10 cellular contexts compared by ENCODE assay signal in genomic region chr1:2443285-2444137, GRCh38. TPM values are rescaled to one million over a fixed set of nuclear protein-coding genes. Genes with fewer than 3 reads are reported as not detected.
DNase-seq lines count a peak whose midpoint lies in the region; ATAC-seq, FAIRE-seq and TF ChIP-seq lines count a peak whose summit lies in the region.
"Had no signal": no experiment of that assay in that cellular context is flagged by ENCODE, and none has a peak within 500 bp of the region (broad histone marks: within the 10 kb centered on the region; RNA-seq: fewer than 3 reads in every experiment).

No MANE protein-coding gene starts in this region.

- peaks cover 18% of the 10 kb centered on the region for H3K27me3 Mint-ChIP-seq in HFFc6 (ENCODE audit: insufficient read depth)
- peaks cover 0 to 36% (median 23%) of the 10 kb centered on the region in 3 donors for H3K27me3 Mint-ChIP-seq in naive B cell

- H3K36me3 Mint-ChIP-seq in HFFc6 (ENCODE audit: low read depth) (no peaks in the 10 kb centered on the region), naive B cell (no peaks in the 10 kb centered on the region)

- ATAC-seq in GM12878, result peak; percentile 35; the same call in 2 of the 3 replicates
- ATAC-seq in naive B cell (ENCODE audit: low read depth in 2 of 2), result peak; percentile 28 to 54
- no peak for ATAC-seq in GM18517 (IDR thresholded peaks at IDR 0.05; ENCODE audit: unreplicated experiment)

- peak overlapping the region; percentile 58 for H3K4me3 ChIP-seq in BLaER1
- no peak overlapping the region for H3K4me3 ChIP-seq in GM12878
- H3K4me3 ChIP-seq: right lobe of liver, thyroid gland had no signal

- DNase-seq in HFFc6 (no peak), GM12878 (ENCODE audit: low read depth, low spot score) (no peak), naive B cell (no peak), COR-L47 (lab: John Stamatoyannopoulos, UW) (no peak), posterior vena cava (ENCODE audit: low spot score) (no peak), SW 1271 (lab: John Stamatoyannopoulos, UW) (no peak)
- DNase-seq: right lobe of liver had no signal

- H3K27ac ChIP-seq in BLaER1, result no peak overlapping the region
- H3K27ac ChIP-seq in GM12878 (ENCODE audit: control insufficient read depth, insufficient read depth), result no peak overlapping the region
- H3K27ac ChIP-seq: right lobe of liver, thyroid gland had no signal

- CTCF ChIA-PET in GM12878 (lab: Yijun Ruan, JAX), result interaction anchor here (0.7 kb wide), 1 partner anchor 290 kb away, joined by 3 read pairs; no protein-coding TSS in a partner anchor

- peaks cover 100% of the 10 kb centered on the region for H3K4me1 ChIP-seq in BLaER1
- H3K4me1 ChIP-seq in GM12878 (ENCODE audit: control insufficient read depth, insufficient read depth, low read length), result peaks cover 11% of the 10 kb centered on the region
- H3K4me1 ChIP-seq: right lobe of liver, thyroid gland had no signal

- peaks cover 9% of the 10 kb centered on the region for H3K9me3 ChIP-seq in BLaER1
- no peaks in the 10 kb centered on the region for H3K9me3 ChIP-seq in GM12878 (replicated peaks; ENCODE audit: control insufficient read depth, insufficient read depth, low read length)
- H3K9me3 ChIP-seq: right lobe of liver, thyroid gland had no signal

- H3K4me3 Mint-ChIP-seq in HFFc6 (no peak overlapping the region), naive B cell (no peak overlapping the region)

- SMC1A ChIA-PET in GM12878 (lab: Charles Lee; ENCODE audit: uncharacterized antibody, unreplicated experiment), result no interaction called here

- no peak for TF ChIP-seq RAD21 in GM12878 (IDR thresholded peaks at IDR 0.05; ENCODE audit: insufficient read depth, low read depth, low read length)

- WGBS in GM12878 (ENCODE audit: insufficient coverage, insufficient replicate concordance, low lambda C conversion rate, missing lambda C conversion rate), result 29% methylated on average over 16 of the region's 107 CpGs

- H3K4me1 Mint-ChIP-seq in HFFc6 (ENCODE audit: low read depth) (no peaks in the 10 kb centered on the region), naive B cell (no peaks in the 10 kb centered on the region)

- RAD21 ChIA-PET in GM12878 (lab: Charles Lee; ENCODE audit: unreplicated experiment), result no interaction called here

- H3K27ac Mint-ChIP-seq in HFFc6, result no peak overlapping the region
- no peak overlapping the region for H3K27ac Mint-ChIP-seq in naive B cell

- intact Hi-C loops in GM12878 (cut with micrococcal nuclease; ENCODE audit: unreplicated experiment) (no loop called here), posterior vena cava (cut with DNase I) (no loop called here)

- in situ Hi-C loops in GM12878 (cut with MboI), result no loop called here

- H3K36me3 ChIP-seq in BLaER1, result 0 out of 2 replicates have a peak, but pooled peaks cover 4% of the 10 kb centered on the region
- no peaks in the 10 kb centered on the region for H3K36me3 ChIP-seq in GM12878 (ENCODE audit: control insufficient read depth in 2 of 2, insufficient read depth in 2 of 2, low read length in 1 of 2)
- H3K36me3 ChIP-seq: right lobe of liver, thyroid gland had no signal

- H3K9me3 Mint-ChIP-seq in HFFc6 (peaks cover 5% of the 10 kb centered on the region; the same call in 1 of the 2 replicates), naive B cell (no peaks in the 10 kb centered on the region)

- TF ChIP-seq EP300 in GM12878 (IDR thresholded peaks at IDR 0.05; ENCODE audit: borderline replicate concordance in 1 of 2, control insufficient read depth in 1 of 2, low read depth in 2 of 2, low read length in 2 of 2), result no peak

- no TSS peak for BruUV-seq in GM12878 (replicated peaks; lab: Mats Ljungman, UMichigan)

- POLR2A ChIA-PET in GM12878 (lab: Charles Lee), result no interaction called here

- no peaks in the 10 kb centered on the region for H3K79me2 ChIP-seq in GM12878 (ENCODE audit: control insufficient read depth, insufficient read depth, low read length)

- H3K9ac ChIP-seq in BLaER1, result no peak overlapping the region
- H3K9ac ChIP-seq in GM12878 (ENCODE audit: control insufficient read depth, insufficient read depth, low read length), result no peak overlapping the region

- peak overlapping the region; percentile 94 for H3K4me2 ChIP-seq in BLaER1
- H3K4me2 ChIP-seq in GM12878 (ENCODE audit: control insufficient read depth, insufficient read depth), result no peak overlapping the region

- H2AFZ ChIP-seq in GM12878 (ENCODE audit: control insufficient read depth, low read depth, low read length), result no peak overlapping the region

- H3K27me3 ChIP-seq in BLaER1 (peaks cover 46% of the 10 kb centered on the region), GM12878 (replicated peaks in 1 of 2; ENCODE audit: control insufficient read depth in 2 of 2, insufficient read depth in 2 of 2, low read length in 1 of 2) (peaks cover 2 to 5% of the 10 kb centered on the region in 2 experiments; a peak in 3 of 4 replicates)

- no peak for FAIRE-seq in GM12878 (lab: Jason Lieb, UNC)

- TF ChIP-seq CTCF in HFFc6 (IDR thresholded peaks at IDR 0.05), result peak; percentile 44
- peak in 1 of 3 experiments; percentile 26; a peak in 1 of 6 replicates for TF ChIP-seq CTCF in GM12878 (IDR thresholded peaks at IDR 0.05 in 2 of 3, conservative IDR thresholded peaks at IDR 0.05 in 1 of 3; ENCODE audit: control insufficient read depth in 2 of 3, extremely low read depth in 1 of 3, insufficient read depth in 1 of 3, low read depth in 3 of 3, low read length in 3 of 3)

- H4K20me1 ChIP-seq in BLaER1 (peaks cover 25% of the 10 kb centered on the region), GM12878 (ENCODE audit: control insufficient read depth, insufficient read depth) (no peaks in the 10 kb centered on the region)

- TF ChIP-seq POLR2A in GM12878 (IDR thresholded peaks at IDR 0.05; ENCODE audit: low read depth, low read length), result no peak

RNA-seq across cellular contexts. Expression of gene PEX10, which starts 31.1 kb away (rescaled TPM):
- 10 to 100 TPM; 25.4 to 29.8 (median 26.4) TPM for total RNA-seq in HFFc6 (2021; fragmentation: NEBNext Ultra II Directional; extraction: Animal tissue kit (Norgen Biotek cat#: 25700))
- 11.8 and 15.1 TPM in 2 replicates for total RNA-seq in GM12878 (2013; cell fraction: nucleolus; rRNA removed)
- total RNA-seq in GM12878 (2014; rRNA removed), result 23.7 and 24.9 TPM in 2 replicates
- 7.4 TPM in 2 replicates for total RNA-seq in GM12878 (2014; rRNA removed; fragmentation: Illumina TruSeq; extraction: Trizol)
- 16.4 and 16.8 TPM in 2 replicates for total RNA-seq in GM12878 (2021)
- 4.1 TPM for polyA plus RNA-seq in GM12878 (2011; ENCODE audit: low read depth)
- 4.3 and 6.1 TPM in 2 replicates for polyA plus RNA-seq in GM12878 (2011; rRNA removed)
- polyA plus RNA-seq in GM12878 (2011; cell fraction: cytosol; rRNA removed), result 8.3 and 11.2 TPM in 2 replicates
- 21.3 and 22.1 TPM in 2 replicates for polyA plus RNA-seq in GM12878 (2011; cell fraction: nucleus; rRNA removed)
- polyA plus RNA-seq in GM12878 (2012), result 10.0 and 13.2 TPM in 2 replicates
- polyA plus RNA-seq in GM12878 (2014; fragmentation: Illumina TruSeq; extraction: Trizol), result 3.8 and 5.6 TPM in 2 replicates
- under 1 TPM in 1 of 2 experiments, not detected in 1; 0.24 TPM for polyA plus RNA-seq in GM12878 (2014; fragmentation: Nextera tagmentation; extraction: Ambion mirVana)
- polyA plus RNA-seq in GM12878 (2014; rRNA removed), result 19.4 and 20.8 TPM in 2 replicates
- 10 to 100 TPM; 18.9 to 19.7 TPM for polyA plus RNA-seq in GM12878 (2016; fragmentation: Nextera tagmentation; extraction: Ambion mirVana)
- polyA minus RNA-seq in GM12878 (2011; rRNA and poly(A)+ RNA removed), result 3.0 and 5.2 TPM in 2 replicates
- polyA minus RNA-seq in GM12878 (2011; cell fraction: cytosol; rRNA and poly(A)+ RNA removed), result 2.9 and 3.4 TPM in 2 replicates
- 3.9 and 5.9 TPM in 2 replicates for polyA minus RNA-seq in GM12878 (2011; cell fraction: nucleus; rRNA and poly(A)+ RNA removed)
- 10 to 100 TPM; 10.7 to 24.1 (median 15.1) TPM for polyA plus RNA-seq in naive B cell (ENCODE audit: low read depth in 6 of 6)
- total RNA-seq in posterior vena cava, result 10 to 100 TPM; 10.9 to 13.1 TPM

RNA-seq across cellular contexts. Expression of gene PLCH2, which starts 32.6 kb away (rescaled TPM):
- total RNA-seq in HFFc6 (2021; fragmentation: NEBNext Ultra II Directional; extraction: Animal tissue kit (Norgen Biotek cat#: 25700)), result under 1 TPM in 5 of 6 experiments, not detected in 1; 0.09 to 0.34 (median 0.18) TPM
- total RNA-seq in GM12878 (2013; cell fraction: nucleolus; rRNA removed), result 3.9 and 7.9 TPM in 2 replicates
- total RNA-seq in GM12878 (2014; rRNA removed) (0.11 and 0.73 TPM in 2 replicates), GM12878 (2014; rRNA removed; fragmentation: Illumina TruSeq; extraction: Trizol) (0.04 and 0.05 TPM in 2 replicates), GM12878 (2021) (0.62 and 0.74 TPM in 2 replicates), posterior vena cava (1 to 10 TPM in 1 of 2 donors, under 1 TPM in 1; 0.33 to 1.0 TPM)
- polyA plus RNA-seq in GM12878 (2011; ENCODE audit: low read depth), result 0.28 TPM
- polyA plus RNA-seq in GM12878 (2011; rRNA removed) (0.24 and 0.30 TPM in 2 replicates), GM12878 (2014; fragmentation: Illumina TruSeq; extraction: Trizol) (0.12 TPM in 1 of 2 replicates, not detected in the other), GM12878 (2014; fragmentation: Nextera tagmentation; extraction: Ambion mirVana) (not detected), GM12878 (2014; rRNA removed) (0.53 and 1.1 TPM in 2 replicates), GM12878 (2016; fragmentation: Nextera tagmentation; extraction: Ambion mirVana) (under 1 TPM in 1 of 2 experiments, not detected in 1; 0.03 TPM), naive B cell (ENCODE audit: low read depth in 6 of 6) (1 to 10 TPM in 5 of 6 donors, under 1 TPM in 1; 0.94 to 2.5 (median 1.6) TPM)
- polyA plus RNA-seq in GM12878 (2011; cell fraction: cytosol; rRNA removed), result 0.27 and 0.64 TPM in 2 replicates
- 4.9 and 6.8 TPM in 2 replicates for polyA plus RNA-seq in GM12878 (2011; cell fraction: nucleus; rRNA removed)
- 1.4 and 2.3 TPM in 2 replicates for polyA plus RNA-seq in GM12878 (2012)
- polyA minus RNA-seq in GM12878 (2011; rRNA and poly(A)+ RNA removed), result 0.59 and 0.77 TPM in 2 replicates
- 0.27 TPM in 1 of 2 replicates, not detected in the other for polyA minus RNA-seq in GM12878 (2011; cell fraction: cytosol; rRNA and poly(A)+ RNA removed)
- polyA minus RNA-seq in GM12878 (2011; cell fraction: nucleus; rRNA and poly(A)+ RNA removed), result 1.1 and 2.0 TPM in 2 replicates

RNA-seq across cellular contexts. Expression of gene RER1, which starts 51.9 kb away (rescaled TPM):
- 100 to 1,000 TPM; 254 to 303 (median 283) TPM for total RNA-seq in HFFc6 (2021; fragmentation: NEBNext Ultra II Directional; extraction: Animal tissue kit (Norgen Biotek cat#: 25700))
- 63.7 and 66.3 TPM in 2 replicates for total RNA-seq in GM12878 (2013; cell fraction: nucleolus; rRNA removed)
- 82.1 and 105 TPM in 2 replicates for total RNA-seq in GM12878 (2014; rRNA removed)
- 80.8 and 84.8 TPM in 2 replicates for total RNA-seq in GM12878 (2014; rRNA removed; fragmentation: Illumina TruSeq; extraction: Trizol)
- 145 and 149 TPM in 2 replicates for total RNA-seq in GM12878 (2021)
- polyA plus RNA-seq in GM12878 (2011; ENCODE audit: low read depth), result 26.0 TPM
- 194 and 216 TPM in 2 replicates for polyA plus RNA-seq in GM12878 (2011; rRNA removed)
- polyA plus RNA-seq in GM12878 (2011; cell fraction: cytosol; rRNA removed), result 152 and 242 TPM in 2 replicates
- 185 and 207 TPM in 2 replicates for polyA plus RNA-seq in GM12878 (2011; cell fraction: nucleus; rRNA removed)
- 81.4 and 94.1 TPM in 2 replicates for polyA plus RNA-seq in GM12878 (2012)
- polyA plus RNA-seq in GM12878 (2014; fragmentation: Illumina TruSeq; extraction: Trizol), result 172 and 189 TPM in 2 replicates
- polyA plus RNA-seq in GM12878 (2014; fragmentation: Nextera tagmentation; extraction: Ambion mirVana), result 10 to 100 TPM; 29.2 to 48.5 TPM
- polyA plus RNA-seq in GM12878 (2014; rRNA removed), result 105 and 124 TPM in 2 replicates
- 100 to 1,000 TPM; 268 to 274 TPM for polyA plus RNA-seq in GM12878 (2016; fragmentation: Nextera tagmentation; extraction: Ambion mirVana)
- 151 and 226 TPM in 2 replicates for polyA minus RNA-seq in GM12878 (2011; rRNA and poly(A)+ RNA removed)
- polyA minus RNA-seq in GM12878 (2011; cell fraction: cytosol; rRNA and poly(A)+ RNA removed), result 29.3 and 33.4 TPM in 2 replicates
- 18.0 and 21.5 TPM in 2 replicates for polyA minus RNA-seq in GM12878 (2011; cell fraction: nucleus; rRNA and poly(A)+ RNA removed)
- 100 to 1,000 TPM; 116 to 129 (median 121) TPM for polyA plus RNA-seq in naive B cell (ENCODE audit: low read depth in 6 of 6)
- 100 to 1,000 TPM in 1 of 2 donors, 10 to 100 TPM in 1; 93.7 to 101 TPM for total RNA-seq in posterior vena cava

RNA-seq across cellular contexts. Expression of gene MORN1, which starts 52.2 kb away (rescaled TPM):
- total RNA-seq in HFFc6 (2021; fragmentation: NEBNext Ultra II Directional; extraction: Animal tissue kit (Norgen Biotek cat#: 25700)), result 1 to 10 TPM; 5.3 to 8.9 (median 6.9) TPM
- 60.7 and 66.2 TPM in 2 replicates for total RNA-seq in GM12878 (2013; cell fraction: nucleolus; rRNA removed)
- 7.9 and 8.7 TPM in 2 replicates for total RNA-seq in GM12878 (2014; rRNA removed)
- 4.4 and 5.2 TPM in 2 replicates for total RNA-seq in GM12878 (2014; rRNA removed; fragmentation: Illumina TruSeq; extraction: Trizol)
- 5.8 and 7.4 TPM in 2 replicates for total RNA-seq in GM12878 (2021)
- polyA plus RNA-seq in GM12878 (2011; ENCODE audit: low read depth), result 2.5 TPM
- 2.3 and 3.5 TPM in 2 replicates for polyA plus RNA-seq in GM12878 (2011; rRNA removed)
- 3.2 and 3.6 TPM in 2 replicates for polyA plus RNA-seq in GM12878 (2011; cell fraction: cytosol; rRNA removed)
- polyA plus RNA-seq in GM12878 (2011; cell fraction: nucleus; rRNA removed), result 8.8 and 10.2 TPM in 2 replicates
- polyA plus RNA-seq in GM12878 (2012), result 4.5 and 5.2 TPM in 2 replicates
- 1.7 and 2.0 TPM in 2 replicates for polyA plus RNA-seq in GM12878 (2014; fragmentation: Illumina TruSeq; extraction: Trizol)
- polyA plus RNA-seq in GM12878 (2014; fragmentation: Nextera tagmentation; extraction: Ambion mirVana), result 1 to 10 TPM in 1 of 2 experiments, under 1 TPM in 1; 0.76 to 1.8 TPM
- 6.8 and 7.7 TPM in 2 replicates for polyA plus RNA-seq in GM12878 (2014; rRNA removed)
- 1 to 10 TPM; 5.7 to 7.3 TPM for polyA plus RNA-seq in GM12878 (2016; fragmentation: Nextera tagmentation; extraction: Ambion mirVana)
- 5.5 and 7.8 TPM in 2 replicates for polyA minus RNA-seq in GM12878 (2011; rRNA and poly(A)+ RNA removed)
- polyA minus RNA-seq in GM12878 (2011; cell fraction: cytosol; rRNA and poly(A)+ RNA removed), result 1.9 and 2.1 TPM in 2 replicates
- polyA minus RNA-seq in GM12878 (2011; cell fraction: nucleus; rRNA and poly(A)+ RNA removed), result 6.2 and 9.4 TPM in 2 replicates
- polyA plus RNA-seq in naive B cell (ENCODE audit: low read depth in 6 of 6), result 1 to 10 TPM in 5 of 6 donors, under 1 TPM in 1; 0.29 to 7.1 (median 6.1) TPM
- 1 to 10 TPM; 3.8 to 5.5 TPM for total RNA-seq in posterior vena cava
